Comparison of ENCODE assay signal across 16 cellular contexts in the genomic region with DNA sequence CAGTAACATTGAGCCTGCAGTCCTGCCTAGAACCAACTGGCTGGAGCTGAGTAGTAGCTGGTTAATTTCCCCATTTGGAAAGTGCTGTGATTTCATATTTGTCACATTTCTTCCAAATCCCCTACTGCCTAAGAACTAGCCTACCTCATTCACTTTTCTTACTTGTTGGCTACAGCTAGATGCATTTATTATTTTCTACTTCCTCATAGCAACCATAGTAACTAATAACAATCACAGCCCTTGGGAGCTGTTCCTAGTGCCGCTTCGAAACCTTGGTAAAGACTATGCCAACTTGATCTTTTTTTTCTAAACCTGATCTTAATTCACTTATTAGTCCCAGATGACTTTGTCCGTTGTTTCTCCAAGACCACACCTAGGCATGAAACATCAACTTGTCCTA.
DNase-seq lines count a peak whose midpoint lies in the region; ATAC-seq and TF ChIP-seq lines count a peak whose summit lies in the region.
"Had no signal": no experiment of that assay in that cellular context is flagged by ENCODE, and none has a peak within 500 bp of the region (broad histone marks: within the 10 kb centered on the region; RNA-seq: fewer than 3 reads in every experiment).

No MANE protein-coding gene starts in this region.

- H4K8ac ChIP-seq in trophoblast cell (ENCODE audit: low read depth, low read length) = no peak overlapping the region

- no peaks in the 10 kb centered on the region for H3K79me2 ChIP-seq in trophoblast cell (ENCODE audit: control insufficient read depth, insufficient read depth, low read length, poor library complexity)

- no peak overlapping the region for H2AK5ac ChIP-seq in trophoblast cell (ENCODE audit: low read length)

- H3K27ac Mint-ChIP-seq in nephron progenitor cell = peak overlapping the region; percentile 47
- H3K27ac Mint-ChIP-seq: CD14-positive monocyte; CD8-positive, alpha-beta T cell; H9; IgD-negative memory B cell had no signal

- H3K9ac ChIP-seq in trophoblast cell (ENCODE audit: low read length) = no peak overlapping the region
- H3K9ac ChIP-seq: GM23248 had no signal

- H3K27ac ChIP-seq in trophoblast cell (ENCODE audit: low read depth, low read length) = no peak overlapping the region
- H3K27ac ChIP-seq: 22Rv1, GM23248 had no signal

- H3K18ac ChIP-seq in trophoblast cell (ENCODE audit: low read length) = no peak overlapping the region

- no peaks in the 10 kb centered on the region for H3K36me3 ChIP-seq in trophoblast cell (ENCODE audit: control insufficient read depth in 1 of 2, insufficient read depth in 2 of 2, low read length in 2 of 2)

- H2AFZ ChIP-seq in trophoblast cell (ENCODE audit: insufficient read depth, low read length, poor library complexity) = no peak overlapping the region
- H2AFZ ChIP-seq: GM23248 had no signal

- H4K91ac ChIP-seq in trophoblast cell (ENCODE audit: low read depth, low read length) = no peak overlapping the region

- WGBS in trophoblast cell (ENCODE audit: extremely low coverage, insufficient coverage, insufficient read length) = no CpG with 5 or more reads among the region's 3 CpGs

- no peak overlapping the region for H3K23ac ChIP-seq in trophoblast cell (ENCODE audit: low read length)

- no peak for TF ChIP-seq CTCF in nephron progenitor cell (IDR thresholded peaks at IDR 0.05)

- no peaks in the 10 kb centered on the region for H3K4me1 ChIP-seq in trophoblast cell (ENCODE audit: control insufficient read depth in 1 of 2, insufficient read depth in 2 of 2, low read length in 2 of 2)

- H3K4me2 ChIP-seq in trophoblast cell (ENCODE audit: low read length) = no peak overlapping the region

- DNase-seq in DMS53 (lab: John Stamatoyannopoulos, UW) (peak; percentile 33), DMS53 treated with DMSO at 0.1 percent for 48 hours (lab: John Stamatoyannopoulos, UW; ENCODE audit: unreplicated experiment) (no peak), DMS153 (lab: John Stamatoyannopoulos, UW) (peak; percentile 66), NCI-H2196 treated with DMSO at 0.1 percent for 48 hours (lab: John Stamatoyannopoulos, UW; ENCODE audit: unreplicated experiment) (peak; percentile 24), nephron progenitor cell (no peak), GOT3 (lab: John Stamatoyannopoulos, UW) (no peak), trophoblast cell (no peak)
- DNase-seq: CD8-positive, alpha-beta T cell; DMS79; GM23248; H9 had no signal

- H2BK120ac ChIP-seq in trophoblast cell (ENCODE audit: insufficient read depth, low read length, poor library complexity) = no peak overlapping the region

- H3K9me3 Mint-ChIP-seq in nephron progenitor cell = no peaks in the 10 kb centered on the region
- H3K9me3 Mint-ChIP-seq: CD14-positive monocyte; CD8-positive, alpha-beta T cell; H9; IgD-negative memory B cell had no signal

- H3K4ac ChIP-seq in trophoblast cell (ENCODE audit: low read depth, low read length) = no peak overlapping the region

- no peaks in the 10 kb centered on the region for H3K27me3 Mint-ChIP-seq in nephron progenitor cell (ENCODE audit: low read depth, poor library complexity)

- no peak overlapping the region for H2BK12ac ChIP-seq in trophoblast cell (ENCODE audit: low read length)

- H3K36me3 Mint-ChIP-seq in nephron progenitor cell (ENCODE audit: low read depth) = no peaks in the 10 kb centered on the region
- H3K36me3 Mint-ChIP-seq: CD14-positive monocyte; CD8-positive, alpha-beta T cell; IgD-negative memory B cell had no signal

- H3K14ac ChIP-seq in trophoblast cell (ENCODE audit: low read length) = no peak overlapping the region

- no peak for ATAC-seq in HG02798 (IDR thresholded peaks at IDR 0.05; ENCODE audit: poor library complexity, unreplicated experiment)
- ATAC-seq: CD8-positive, alpha-beta T cell; GM12878 had no signal

- no peak overlapping the region for H3K4me3 ChIP-seq in trophoblast cell (ENCODE audit: low read depth, low read length)
- H3K4me3 ChIP-seq: GM12878, GM23248 had no signal

- H4K12ac ChIP-seq in trophoblast cell (ENCODE audit: low read depth, low read length) = no peak overlapping the region

- no peaks in the 10 kb centered on the region for H3K9me3 ChIP-seq in trophoblast cell (ENCODE audit: insufficient read depth, low read depth, low read length)

- H3K4me1 Mint-ChIP-seq in nephron progenitor cell = no peaks in the 10 kb centered on the region
- H3K4me1 Mint-ChIP-seq: CD14-positive monocyte, H9 had no signal

- H3K27me3 ChIP-seq in trophoblast cell (ENCODE audit: insufficient read depth, low read length) = no peaks in the 10 kb centered on the region

- no peaks in the 10 kb centered on the region for H3K79me1 ChIP-seq in trophoblast cell (ENCODE audit: low read length)

- no peak overlapping the region for H2BK5ac ChIP-seq in trophoblast cell (ENCODE audit: low read depth, low read length, poor library complexity)

- H3K4me3 Mint-ChIP-seq in nephron progenitor cell = no peak overlapping the region
- H3K4me3 Mint-ChIP-seq: CD14-positive monocyte; CD8-positive, alpha-beta T cell; H9; IgD-negative memory B cell had no signal

Comparison
In these comparisons a context has a peak if more than half of its experiments do, and no peak if none do; other contexts are left out.
1. DNase-seq: peak in DMS53 (single experiment), DMS153 (single experiment) and NCI-H2196 treated with DMSO at 0.1 percent for 48 hours (single experiment); none in DMS53 treated with DMSO at 0.1 percent for 48 hours (single experiment), nephron progenitor cell (single experiment), GOT3 (single experiment) and trophoblast cell (0 of 2).